ENCODE assay signal across 8 cellular contexts in genomic region chr6:149964243-149965190, GRCh38. TPM values are rescaled to one million over a fixed set of nuclear protein-coding genes. Genes with fewer than 3 reads are reported as not detected.
DNase-seq lines count a peak whose midpoint lies in the region; ATAC-seq and TF ChIP-seq lines count a peak whose summit lies in the region.

No MANE protein-coding gene starts in this region.

- peak; percentile 17 for ATAC-seq in RWPE2 (ENCODE audit: low read depth)

- H3K4me1 ChIP-seq in RWPE2 (ENCODE audit: insufficient read depth, poor library complexity, severe bottlenecking) (peaks cover 4% of the 10 kb centered on the region), duodenal mucosa (ENCODE audit: control insufficient read depth in 1 of 2, insufficient read depth in 2 of 2, low read length in 2 of 2) (peaks cover 7 to 23% of the 10 kb centered on the region in 2 donors), muscle layer of colon (ENCODE audit: insufficient read depth, low read length) (peaks cover 13% of the 10 kb centered on the region)

- peak; percentile 20 for DNase-seq in G401 (ENCODE audit: low spot score)
- DNase-seq in RWPE2 (ENCODE audit: low spot score), result no peak
- DNase-seq in GM10266 (ENCODE audit: extremely low spot score), result no peak
- no peak for DNase-seq in activated CD4-positive, CD25-positive, alpha-beta regulatory T cell treated with anti-CD3 and anti-CD28 coated beads, Interleukin-2, amount 50 U/mL, for 72 hours
- DNase-seq in AML-193 (lab: John Stamatoyannopoulos, UW), result no peak
- no peak for DNase-seq in GM19240 (ENCODE audit: insufficient read length, low spot score)

- H3K4me3 ChIP-seq in RWPE2 (ENCODE audit: severe bottlenecking) (peak overlapping the region; percentile 37), duodenal mucosa (ENCODE audit: low read depth in 1 of 2, low read length in 2 of 2) (peak overlapping the region; percentile 59 to 68), muscle layer of colon (ENCODE audit: low read depth in 1 of 2, low read length in 2 of 2) (peak overlapping the region; percentile 32 to 41)

- H3K36me3 ChIP-seq in RWPE2 (ENCODE audit: low read depth), result no peaks in the 10 kb centered on the region
- H3K36me3 ChIP-seq in duodenal mucosa (ENCODE audit: control insufficient read depth in 1 of 2, insufficient read depth in 2 of 2, low read length in 2 of 2), result no peaks in the 10 kb centered on the region
- H3K36me3 ChIP-seq in muscle layer of colon (ENCODE audit: insufficient read depth, low read length), result no peaks in the 10 kb centered on the region

- H3K27ac ChIP-seq in RWPE2 (ENCODE audit: poor library complexity, severe bottlenecking) (no peak overlapping the region), duodenal mucosa (ENCODE audit: low read depth, low read length) (no peak overlapping the region), muscle layer of colon (ENCODE audit: low read depth, low read length) (no peak overlapping the region)

- TF ChIP-seq CTCF in RWPE2 (IDR thresholded peaks at IDR 0.05; ENCODE audit: poor library complexity, severe bottlenecking), result no peak
- TF ChIP-seq CTCF in GM10266 (IDR thresholded peaks at IDR 0.05; ENCODE audit: control insufficient read depth, insufficient read depth, low read depth, missing control alignments), result no peak

- no peak overlapping the region for H3K9ac ChIP-seq in duodenal mucosa (ENCODE audit: low read depth in 1 of 2, low read length in 2 of 2)
- no peak overlapping the region for H3K9ac ChIP-seq in muscle layer of colon (ENCODE audit: low read length)

- H3K27me3 ChIP-seq in RWPE2 (ENCODE audit: insufficient read depth, poor library complexity, severe bottlenecking) (peaks cover 20% of the 10 kb centered on the region), duodenal mucosa (ENCODE audit: control insufficient read depth in 1 of 2, insufficient read depth in 2 of 2, low read length in 2 of 2) (peaks cover 59 to 62% of the 10 kb centered on the region in 2 donors), muscle layer of colon (ENCODE audit: control insufficient read depth in 1 of 2, insufficient read depth in 2 of 2, low read length in 2 of 2) (peaks cover 45 to 67% of the 10 kb centered on the region in 2 donors)

- in situ Hi-C loops in G401 (cut with HindIII; ENCODE audit: low sequenced_read_pairs), result no loop called here

- H3K9me3 ChIP-seq in RWPE2 (ENCODE audit: severe bottlenecking), result no peaks in the 10 kb centered on the region
- no peaks in the 10 kb centered on the region for H3K9me3 ChIP-seq in duodenal mucosa (ENCODE audit: control insufficient read depth in 1 of 2, low read length in 2 of 2)
- H3K9me3 ChIP-seq in muscle layer of colon (ENCODE audit: low read length), result no peaks in the 10 kb centered on the region

RNA-seq across cellular contexts. Expression of gene ULBP1, which starts 0.8 kb away (rescaled TPM):
- not detected in 2 replicates for total RNA-seq in G401 (2014; rRNA removed; shearing (Covaris generic))

RNA-seq across cellular contexts. Expression of gene ULBP2, which starts 22.7 kb away (rescaled TPM):
- total RNA-seq in G401 (2014; rRNA removed; shearing (Covaris generic)), result 1.9 TPM in 1 of 2 replicates, not detected in the other

RNA-seq across cellular contexts. Expression of gene RAET1G, which starts 41.6 kb away (rescaled TPM):
- not detected in 2 replicates for total RNA-seq in G401 (2014; rRNA removed; shearing (Covaris generic))
